In genomic region chr1:48498096-48498791, GRCh38 we compare ENCODE assay signal across 8 cellular contexts. TPM values are rescaled to one million over a fixed set of nuclear protein-coding genes. Genes with fewer than 3 reads are reported as not detected.
DNase-seq lines count a peak whose midpoint lies in the region; ATAC-seq and TF ChIP-seq lines count a peak whose summit lies in the region.

No MANE protein-coding gene starts in this region.

- TF ChIP-seq CTCF in GM12872 (IDR thresholded peaks at IDR 0.05; ENCODE audit: insufficient read depth, low read depth, low read length) (peak; percentile 97), left ventricle myocardium inferior (IDR thresholded peaks at IDR 0.05; ENCODE audit: borderline replicate concordance) (peak; percentile 97)

- peaks cover 32% of the 10 kb centered on the region for H3K4me1 ChIP-seq in adipocyte (ENCODE audit: control insufficient read depth, insufficient read depth, low read length)
- H3K4me1 ChIP-seq in left ventricle myocardium inferior, result peaks cover 6% of the 10 kb centered on the region

- intact Hi-C loops in left ventricle myocardium inferior (cut with micrococcal nuclease), result loop anchor here (10.0 kb wide), 1 partner anchor 243 kb away; no protein-coding TSS in a partner anchor

- no peak overlapping the region for H3K27ac ChIP-seq in left ventricle myocardium inferior (replicated peaks)

- H3K9me3 ChIP-seq in adipocyte (ENCODE audit: control insufficient read depth, low read length) (no peaks in the 10 kb centered on the region), left ventricle myocardium inferior (replicated peaks) (no peaks in the 10 kb centered on the region)

- DNase-seq in NCI-H1105 treated with DMSO at 0.1 percent for 48 hours (lab: John Stamatoyannopoulos, UW) (peak; percentile 59), SW 1271 (lab: John Stamatoyannopoulos, UW) (peak; percentile 10 to 41), adipocyte (ENCODE audit: low read depth) (peak; percentile 91), left ventricle myocardium inferior (peak; percentile 83), retina (peak; percentile 91)

- H3K36me3 ChIP-seq in adipocyte (ENCODE audit: control insufficient read depth, insufficient read depth, low read length, severe bottlenecking) (no peaks in the 10 kb centered on the region), left ventricle myocardium inferior (no peaks in the 10 kb centered on the region)

- ATAC-seq in HG02571 (IDR thresholded peaks at IDR 0.05; ENCODE audit: unreplicated experiment) (peak; percentile 67), HG02840 (IDR thresholded peaks at IDR 0.05; ENCODE audit: low FRiP score, unreplicated experiment) (no peak)

- H3K4me3 ChIP-seq in adipocyte (ENCODE audit: low read length), result no peak overlapping the region
- peak overlapping the region; percentile 17 for H3K4me3 ChIP-seq in left ventricle myocardium inferior

- H3K27me3 ChIP-seq in adipocyte (replicated peaks; ENCODE audit: control insufficient read depth, insufficient read depth, low read length) (no peaks in the 10 kb centered on the region), left ventricle myocardium inferior (ENCODE audit: low read depth) (no peaks in the 10 kb centered on the region)

- H3K9ac ChIP-seq in adipocyte (ENCODE audit: low read length), result peak overlapping the region; percentile 3

RNA-seq across cellular contexts. Expression of gene SPATA6, which starts 26.2 kb away (rescaled TPM):
- 9.3 TPM for total RNA-seq in left ventricle myocardium inferior

Comparison
In these comparisons a context has a peak if more than half of its experiments do, and no peak if none do; other contexts are left out.
1. DNase-seq: peak in every context shown above with its lines; median percentile 91 in adipocyte; 91 in retina; 83 in left ventricle myocardium inferior; 59 in NCI-H1105 treated with DMSO at 0.1 percent for 48 hours; 26 in SW 1271.